In the genomic region with DNA sequence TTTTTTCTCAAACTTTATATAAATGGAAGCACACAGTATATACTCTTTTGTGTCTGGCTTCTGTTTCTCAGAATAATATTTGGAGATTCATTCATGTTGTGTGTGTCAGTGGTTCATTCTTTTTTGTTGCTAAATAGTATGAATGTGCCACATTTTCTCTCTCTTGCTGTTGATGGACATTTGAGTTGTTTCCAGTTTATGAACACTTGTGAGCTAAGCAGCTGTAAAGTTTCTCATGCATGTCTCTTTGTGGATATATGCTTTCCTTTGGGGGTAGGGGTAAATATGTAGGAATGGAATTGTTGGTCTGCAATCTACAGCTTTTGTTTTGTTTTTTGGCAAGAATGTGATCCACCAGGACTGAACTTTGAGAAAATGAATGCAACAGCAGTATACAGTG, we compare ENCODE assay signal across 20 cellular contexts.
"Had no signal": no experiment of that assay in that cellular context is flagged by ENCODE, and none has a peak within 500 bp of the region (broad histone marks: within the 10 kb centered on the region; RNA-seq: fewer than 3 reads in every experiment).

No MANE protein-coding gene starts in this region.

- H3K36me3 ChIP-seq: colonic mucosa, sigmoid colon, stomach, thoracic aorta had no signal

- H3K4me3 ChIP-seq: colonic mucosa, lung, psoas muscle, sigmoid colon, stomach, thoracic aorta had no signal

- H3K9me3 ChIP-seq: colonic mucosa, psoas muscle, sigmoid colon, stomach, thoracic aorta had no signal

- H3K4me1 ChIP-seq: colonic mucosa, psoas muscle, sigmoid colon, stomach had no signal

- H3K27ac ChIP-seq: colonic mucosa, psoas muscle, sigmoid colon, stomach, thoracic aorta had no signal

- ATAC-seq: left cardiac atrium; left ventricle myocardium superior; natural killer cell treated with Interleukin-12 subunit alpha and Interleukin-12 subunit beta and Interleukin-15 and Interleukin-18, amount 100 ng/mL, for 72 hours; psoas muscle had no signal

- FAIRE-seq: kidney, small intestine, urothelium cell line had no signal

- DNase-seq: colonic mucosa; dermis blood vessel endothelial cell; effector CD4-positive, alpha-beta T cell; foreskin fibroblast; kidney; left cardiac atrium; left ventricle myocardium superior; mesenchymal stem cell; midbrain; psoas muscle; sigmoid colon; small intestine; stimulated activated CD4-positive, alpha-beta T cell treated with anti-CD3 and anti-CD28 coated beads, Interleukin-12 subunit alpha, Interleukin-12 subunit beta, amount 100 ng/mL, for 4 hours; stimulated activated naive CD4-positive, alpha-beta T cell; stomach; substantia nigra had no signal

- H3K27me3 ChIP-seq: colonic mucosa, sigmoid colon had no signal
